In genomic region chr9:130662927-130663257, GRCh38 we compare ENCODE assay signal across 15 cellular contexts. TPM values are rescaled to one million over a fixed set of nuclear protein-coding genes. Genes with fewer than 3 reads are reported as not detected.
A peak's percentile ranks its signal among the peaks of the same experiment; 100 is the strongest.
DNase-seq lines count a peak whose midpoint lies in the region; ATAC-seq and FAIRE-seq lines count a peak whose summit lies in the region.
"Had no signal": no experiment of that assay in that cellular context is flagged by ENCODE, and none has a peak within 500 bp of the region (broad histone marks: within the 10 kb centered on the region; RNA-seq: fewer than 3 reads in every experiment).

No MANE protein-coding gene starts in this region.

- H2AFZ ChIP-seq in Karpas-422 (ENCODE audit: low read length) = no peak overlapping the region

- H3K4me1 Mint-ChIP-seq in activated naive CD8-positive, alpha-beta T cell (ENCODE audit: low read depth) = peaks cover 34% of the 10 kb centered on the region
- H3K4me1 Mint-ChIP-seq in naive thymus-derived CD4-positive, alpha-beta T cell = peaks cover 11 to 36% (median 25%) of the 10 kb centered on the region in 7 donors

- CTCF ChIA-PET in naive thymus-derived CD4-positive, alpha-beta T cell (lab: Charles Lee) = no interaction called here

- peaks cover 6 to 18% of the 10 kb centered on the region in 2 donors for H3K4me1 ChIP-seq in naive thymus-derived CD4-positive, alpha-beta T cell (ENCODE audit: control insufficient read depth in 2 of 2, insufficient read depth in 2 of 2, low read length in 2 of 2)
- H3K4me1 ChIP-seq in Karpas-422 (ENCODE audit: low read length) = peaks cover 4% of the 10 kb centered on the region; the same call in 1 of the 2 replicates

- no peaks in the 10 kb centered on the region for H3K36me3 Mint-ChIP-seq in activated naive CD8-positive, alpha-beta T cell
- H3K36me3 Mint-ChIP-seq in naive thymus-derived CD4-positive, alpha-beta T cell = peaks cover 0 to 4% (median 0%) of the 10 kb centered on the region in 5 donors

- POLR2A ChIA-PET in naive thymus-derived CD4-positive, alpha-beta T cell (lab: Charles Lee) = interaction anchor here (0.6 kb wide), 1 partner anchor 599 kb away, joined by 3 read pairs; no protein-coding TSS in a partner anchor

- H3K9ac ChIP-seq in Karpas-422 (ENCODE audit: low read length) = no peak overlapping the region

- H3K9me3 Mint-ChIP-seq in activated naive CD8-positive, alpha-beta T cell (ENCODE audit: low read depth) = no peaks in the 10 kb centered on the region
- peaks cover 0 to 3% (median 0%) of the 10 kb centered on the region in 11 donors for H3K9me3 Mint-ChIP-seq in naive thymus-derived CD4-positive, alpha-beta T cell

- intact Hi-C loops in naive thymus-derived CD4-positive, alpha-beta T cell (cut with micrococcal nuclease) = no loop called here

- peaks cover 3 to 35% of the 10 kb centered on the region in 2 donors for H3K27me3 ChIP-seq in naive thymus-derived CD4-positive, alpha-beta T cell (ENCODE audit: control insufficient read depth in 2 of 2, insufficient read depth in 2 of 2, low read length in 2 of 2)
- no peaks in the 10 kb centered on the region for H3K27me3 ChIP-seq in Karpas-422 (ENCODE audit: low read length)

- H3K79me2 ChIP-seq in Karpas-422 (ENCODE audit: low read length) = no peaks in the 10 kb centered on the region

- H4K20me1 ChIP-seq in Karpas-422 (ENCODE audit: insufficient read depth, low read depth, low read length) = no peaks in the 10 kb centered on the region

- no peak overlapping the region for H3K27ac Mint-ChIP-seq in activated naive CD8-positive, alpha-beta T cell
- peak overlapping the region in 1 of 9 donors; percentile 82 for H3K27ac Mint-ChIP-seq in naive thymus-derived CD4-positive, alpha-beta T cell

- no peak for ATAC-seq in naive thymus-derived CD4-positive, alpha-beta T cell

- no peaks in the 10 kb centered on the region for H3K9me3 ChIP-seq in naive thymus-derived CD4-positive, alpha-beta T cell (ENCODE audit: control insufficient read depth in 2 of 3, low read length in 3 of 3)
- H3K9me3 ChIP-seq in Karpas-422 (ENCODE audit: low read length) = no peaks in the 10 kb centered on the region
- H3K9me3 ChIP-seq: heart left ventricle, sigmoid colon, uterus had no signal

- no peaks in the 10 kb centered on the region for H3K36me3 ChIP-seq in naive thymus-derived CD4-positive, alpha-beta T cell (ENCODE audit: control insufficient read depth in 2 of 3, insufficient read depth in 3 of 3, low read length in 3 of 3)
- H3K36me3 ChIP-seq in Karpas-422 (ENCODE audit: insufficient read depth, low read length) = no peaks in the 10 kb centered on the region
- H3K36me3 ChIP-seq: heart left ventricle, sigmoid colon, uterus had no signal

- peak overlapping the region; percentile 24 for H3K4me3 ChIP-seq in naive thymus-derived CD4-positive, alpha-beta T cell (ENCODE audit: low read length)
- no peak overlapping the region for H3K4me3 ChIP-seq in Karpas-422 (ENCODE audit: low read length)
- H3K4me3 ChIP-seq: uterus had no signal

- H3K27me3 Mint-ChIP-seq in activated naive CD8-positive, alpha-beta T cell = peaks cover 22% of the 10 kb centered on the region
- peaks cover 45 to 76% (median 58%) of the 10 kb centered on the region in 5 donors for H3K27me3 Mint-ChIP-seq in naive thymus-derived CD4-positive, alpha-beta T cell

- FAIRE-seq in GM19239 (lab: Jason Lieb, UNC) = no peak
- FAIRE-seq: D721Med had no signal

- H3K4me2 ChIP-seq in Karpas-422 (ENCODE audit: low read depth, low read length, poor library complexity, severe bottlenecking) = no peak overlapping the region

- peak overlapping the region; percentile 79 for H3K4me3 Mint-ChIP-seq in activated naive CD8-positive, alpha-beta T cell
- H3K4me3 Mint-ChIP-seq in naive thymus-derived CD4-positive, alpha-beta T cell = peak overlapping the region in 9 of 10 donors; percentile 62 to 91 (median 74)

- H3K9me2 ChIP-seq in Karpas-422 (replicated peaks; ENCODE audit: insufficient read depth, low read length) = no peaks in the 10 kb centered on the region

- DNase-seq in 8988T (peak; percentile 41), ELF-1 (ENCODE audit: low read depth, low spot score) (peak; percentile 31), GM19239 (ENCODE audit: insufficient read length, low spot score) (no peak), glomerular visceral epithelial cell (ENCODE audit: extremely low spot score) (no peak), NCI-H345 (lab: John Stamatoyannopoulos, UW) (no peak), Karpas-422 (no peak)
- no peak for DNase-seq in naive thymus-derived CD4-positive, alpha-beta T cell
- DNase-seq: effector CD4-positive, alpha-beta T cell; NCI-H510A; sigmoid colon; uterus had no signal

- no peak overlapping the region for H3K27ac ChIP-seq in naive thymus-derived CD4-positive, alpha-beta T cell (ENCODE audit: low read depth, low read length)
- H3K27ac ChIP-seq in Karpas-422 (ENCODE audit: low read length) = no peak overlapping the region
- H3K27ac ChIP-seq: heart left ventricle, sigmoid colon, uterus had no signal

RNA-seq across cellular contexts. Expression of gene PRDM12, which starts 1.5 kb away (rescaled TPM):
- not detected for total RNA-seq in naive thymus-derived CD4-positive, alpha-beta T cell
- polyA plus RNA-seq in naive thymus-derived CD4-positive, alpha-beta T cell = under 1 TPM in 1 of 2 donors, not detected in 1; 0.07 TPM
- total RNA-seq in Karpas-422 (2014; rRNA removed; shearing (Covaris generic); ENCODE audit: low replicate concordance) = 0.07 TPM in 1 of 2 replicates, not detected in the other
- total RNA-seq: mesenteric fat pad, sigmoid colon, uterus had no signal
- polyA plus RNA-seq: heart left ventricle, sigmoid colon had no signal

RNA-seq across cellular contexts. Expression of gene EXOSC2, which starts 30.7 kb away (rescaled TPM):
- 10 to 100 TPM; 44.2 to 60.7 (median 59.5) TPM for total RNA-seq in naive thymus-derived CD4-positive, alpha-beta T cell
- 10 to 100 TPM; 31.4 to 39.9 TPM for polyA plus RNA-seq in naive thymus-derived CD4-positive, alpha-beta T cell
- total RNA-seq in Karpas-422 (2014; rRNA removed; shearing (Covaris generic); ENCODE audit: low replicate concordance) = 14.6 and 20.6 TPM in 2 replicates

Comparison
In these comparisons a context has a peak if more than half of its experiments do, and no peak if none do; other contexts are left out.
1. DNase-seq: peak in 8988T (single experiment) and ELF-1 (single experiment); none in naive thymus-derived CD4-positive, alpha-beta T cell (0 of 9), GM19239 (single experiment), glomerular visceral epithelial cell (single experiment), NCI-H345 (single experiment) and Karpas-422 (single experiment).